Comparison of ENCODE assay signal across 8 cellular contexts in the genomic region with DNA sequence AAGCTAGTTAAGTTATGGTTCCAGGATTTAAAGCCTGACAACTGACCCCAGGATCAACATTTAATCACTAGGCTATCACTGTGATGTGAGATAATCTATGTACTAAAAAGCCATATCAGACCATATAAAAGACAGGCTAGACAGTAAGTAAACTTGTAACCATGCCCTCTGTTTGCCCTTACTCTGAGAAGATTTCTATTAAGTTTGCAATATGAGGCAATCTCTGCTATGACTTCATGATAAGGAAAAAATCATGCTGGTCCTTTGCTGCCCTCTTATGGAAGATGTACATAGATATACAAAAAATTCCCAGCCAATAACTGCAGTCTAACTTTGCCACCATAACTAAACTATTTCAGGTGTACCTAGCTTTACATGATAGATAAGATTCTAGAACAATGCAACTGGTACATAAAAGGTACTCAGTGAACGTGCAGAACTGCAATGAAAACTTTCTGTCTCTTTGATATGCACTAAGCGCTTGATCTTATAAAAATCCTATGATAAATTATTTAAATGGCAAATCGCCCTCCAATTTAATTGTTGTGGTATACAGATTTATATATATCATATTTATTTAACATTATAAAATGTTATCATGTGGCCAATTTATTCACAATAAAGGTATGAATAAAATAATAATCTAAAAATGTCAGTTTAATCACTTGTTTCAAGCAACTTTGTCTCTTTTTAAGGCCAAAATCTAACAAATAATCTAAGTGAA.
A peak's percentile ranks its signal among the peaks of the same experiment; 100 is the strongest.
DNase-seq lines count a peak whose midpoint lies in the region; ATAC-seq and TF ChIP-seq lines count a peak whose summit lies in the region.

No MANE protein-coding gene starts in this region.

- peak; percentile 67 for TF ChIP-seq CTCF in epithelial cell of proximal tubule (conservative IDR thresholded peaks at IDR 0.05; ENCODE audit: low read depth, low read length)

- H3K4me3 ChIP-seq in epithelial cell of proximal tubule (ENCODE audit: low read depth, low read length): no peak overlapping the region

- ATAC-seq in GM18867 (IDR thresholded peaks at IDR 0.05; ENCODE audit: unreplicated experiment): no peak

- DNase-seq in DMS79 treated with DMSO at 0.1 percent for 48 hours (lab: John Stamatoyannopoulos, UW): peak; percentile 0
- no peak for DNase-seq in DMS79 (lab: John Stamatoyannopoulos, UW)
- DNase-seq in LoVo (ENCODE audit: low spot score): peak; percentile 77
- peak; percentile 54 for DNase-seq in SK-N-DZ (ENCODE audit: low spot score)
- peak; percentile 45 for DNase-seq in epithelial cell of proximal tubule (ENCODE audit: low read depth)
- DNase-seq in non-pigmented ciliary epithelial cell (ENCODE audit: low read depth): peak; percentile 63
- DNase-seq in ecto neural progenitor cell (ENCODE audit: low spot score): no peak

Comparison
In these comparisons a context has a peak if more than half of its experiments do, and no peak if none do; other contexts are left out.
1. DNase-seq: peak in DMS79 treated with DMSO at 0.1 percent for 48 hours (single experiment), LoVo (single experiment), SK-N-DZ (single experiment), epithelial cell of proximal tubule (single experiment) and non-pigmented ciliary epithelial cell (single experiment); none in DMS79 (single experiment) and ecto neural progenitor cell (single experiment).